In genomic region chr6:117559299-117559698, GRCh38 we compare ENCODE assay signal across 16 cellular contexts. TPM values are rescaled to one million over a fixed set of nuclear protein-coding genes. Genes with fewer than 3 reads are reported as not detected.
A peak's percentile ranks its signal among the peaks of the same experiment; 100 is the strongest.
DNase-seq lines count a peak whose midpoint lies in the region; ATAC-seq and TF ChIP-seq lines count a peak whose summit lies in the region.
"Had no signal": no experiment of that assay in that cellular context is flagged by ENCODE, and none has a peak within 500 bp of the region (broad histone marks: within the 10 kb centered on the region; RNA-seq: fewer than 3 reads in every experiment).

No MANE protein-coding gene starts in this region.

- H3K27ac Mint-ChIP-seq in activated naive CD4-positive, alpha-beta T cell treated with anti-CD3 and anti-CD28 coated beads, Interleukin-2, amount 50 U/mL, for 24 hours, result peak overlapping the region; percentile 42
- no peak overlapping the region for H3K27ac Mint-ChIP-seq in activated naive CD4-positive, alpha-beta T cell treated with anti-CD3 and anti-CD28 coated beads for 36 hours
- H3K27ac Mint-ChIP-seq in WTC11 (peak overlapping the region; percentile 66; the same call in 1 of the 2 replicates), type B pancreatic cell (no peak overlapping the region)

- TF ChIP-seq CTCF in WTC11 (IDR thresholded peaks at IDR 0.05), result no peak
- no peak for TF ChIP-seq CTCF in type B pancreatic cell (conservative IDR thresholded peaks at IDR 0.05)
- TF ChIP-seq CTCF in GM20000 (IDR thresholded peaks at IDR 0.05; ENCODE audit: extremely low read depth, missing control alignments), result no peak

- no peak overlapping the region for H3K4me3 Mint-ChIP-seq in activated naive CD4-positive, alpha-beta T cell treated with anti-CD3 and anti-CD28 coated beads, Interleukin-2, amount 50 U/mL, for 24 hours
- H3K4me3 Mint-ChIP-seq in activated naive CD4-positive, alpha-beta T cell treated with anti-CD3 and anti-CD28 coated beads for 36 hours, result no peak overlapping the region
- H3K4me3 Mint-ChIP-seq in WTC11 (no peak overlapping the region), type B pancreatic cell (no peak overlapping the region)
- H3K4me3 Mint-ChIP-seq: CD8-positive, alpha-beta memory T cell had no signal

- no peaks in the 10 kb centered on the region for H3K27me3 Mint-ChIP-seq in activated naive CD4-positive, alpha-beta T cell treated with anti-CD3 and anti-CD28 coated beads, Interleukin-2, amount 50 U/mL, for 24 hours
- H3K27me3 Mint-ChIP-seq in activated naive CD4-positive, alpha-beta T cell treated with anti-CD3 and anti-CD28 coated beads for 36 hours (ENCODE audit: low read depth), result peaks cover 2% of the 10 kb centered on the region
- H3K27me3 Mint-ChIP-seq in WTC11 (ENCODE audit: low read depth) (no peaks in the 10 kb centered on the region), type B pancreatic cell (no peaks in the 10 kb centered on the region)
- H3K27me3 Mint-ChIP-seq: CD8-positive, alpha-beta memory T cell had no signal

- intact Hi-C loops in activated naive CD4-positive, alpha-beta T cell treated with anti-CD3 and anti-CD28 coated beads for 36 hours (cut with micrococcal nuclease), result loop anchor here (5.0 kb wide), 1 partner anchor 587 kb away; no protein-coding TSS in a partner anchor

- CTCF ChIA-PET in activated naive CD4-positive, alpha-beta T cell treated with anti-CD3 and anti-CD28 coated beads for 36 hours (lab: Charles Lee), result interaction anchor here (1.5 to 6.5 kb wide), 3 partner anchors 45 to 159 kb away, joined by 5 to 83 read pairs (median 6); no protein-coding TSS in a partner anchor
- CTCF ChIA-PET in WTC11 (lab: Charles Lee), result interaction anchor here (0.9 to 1.6 kb wide), 3 partner anchors 9 to 109 kb away, joined by 3 to 7 read pairs (median 4); no protein-coding TSS in a partner anchor

- POLR2A ChIA-PET in WTC11 (lab: Charles Lee), result interaction anchor here (2.1 kb wide), 1 partner anchor 43 kb away, joined by 5 read pairs; the partner anchor contains the start of gene GOPC

- no peak for ATAC-seq in WTC11
- ATAC-seq: Panc1 had no signal

- H3K36me3 Mint-ChIP-seq in activated naive CD4-positive, alpha-beta T cell treated with anti-CD3 and anti-CD28 coated beads, Interleukin-2, amount 50 U/mL, for 24 hours, result peaks cover 1% of the 10 kb centered on the region
- H3K36me3 Mint-ChIP-seq in activated naive CD4-positive, alpha-beta T cell treated with anti-CD3 and anti-CD28 coated beads for 36 hours (ENCODE audit: low read depth), result no peaks in the 10 kb centered on the region
- H3K36me3 Mint-ChIP-seq in WTC11, result peaks cover 3% of the 10 kb centered on the region
- peaks cover 5% of the 10 kb centered on the region for H3K36me3 Mint-ChIP-seq in type B pancreatic cell

- no peaks in the 10 kb centered on the region for H3K4me1 Mint-ChIP-seq in activated naive CD4-positive, alpha-beta T cell treated with anti-CD3 and anti-CD28 coated beads, Interleukin-2, amount 50 U/mL, for 24 hours
- H3K4me1 Mint-ChIP-seq in activated naive CD4-positive, alpha-beta T cell treated with anti-CD3 and anti-CD28 coated beads for 36 hours (ENCODE audit: low read depth), result no peaks in the 10 kb centered on the region
- no peaks in the 10 kb centered on the region for H3K4me1 Mint-ChIP-seq in WTC11
- H3K4me1 Mint-ChIP-seq in type B pancreatic cell (ENCODE audit: unreplicated experiment), result no peaks in the 10 kb centered on the region

- H3K9me3 Mint-ChIP-seq in activated naive CD4-positive, alpha-beta T cell treated with anti-CD3 and anti-CD28 coated beads, Interleukin-2, amount 50 U/mL, for 24 hours, result no peaks in the 10 kb centered on the region
- no peaks in the 10 kb centered on the region for H3K9me3 Mint-ChIP-seq in activated naive CD4-positive, alpha-beta T cell treated with anti-CD3 and anti-CD28 coated beads for 36 hours
- H3K9me3 Mint-ChIP-seq in WTC11 (no peaks in the 10 kb centered on the region), type B pancreatic cell (no peaks in the 10 kb centered on the region)
- H3K9me3 Mint-ChIP-seq: CD8-positive, alpha-beta memory T cell had no signal

- no peak for DNase-seq in activated naive CD4-positive, alpha-beta T cell treated with anti-CD3 and anti-CD28 coated beads for 36 hours
- DNase-seq in LHCN-M2 (ENCODE audit: low read depth) (peak; percentile 18), WTC11 (ENCODE audit: low spot score) (no peak), type B pancreatic cell (ENCODE audit: extremely low spot score, unreplicated experiment) (no peak), GM20000 (ENCODE audit: low spot score) (no peak), SHP77 (lab: John Stamatoyannopoulos, UW) (no peak)
- DNase-seq: BE2C; CD8-positive, alpha-beta memory T cell; EL; MM.1S; NCI-H1092 treated with DMSO at 0.1 percent for 48 hours; NCI-H187; NCI-H774; Right ventricle myocardium superior had no signal

TF ChIP-seq in WTC11, 78 proteins besides CTCF, POLR2A, EP300 and RAD21:
- TF ChIP-seq ZNF138 (CRISPR knock-in tag; conservative IDR thresholded peaks at IDR 0.05) (no peak), GABPB1 (CRISPR knock-in tag; IDR thresholded peaks at IDR 0.05) (no peak), ATF3 (CRISPR knock-in tag; conservative IDR thresholded peaks at IDR 0.05) (no peak), AR (CRISPR knock-in tag; IDR thresholded peaks at IDR 0.05) (no peak), ZNF232 (CRISPR knock-in tag; IDR thresholded peaks at IDR 0.05) (no peak), KAT7 (CRISPR knock-in tag; IDR thresholded peaks at IDR 0.05; ENCODE audit: borderline replicate concordance) (no peak)
TF ChIP-seq in WTC11: peak in this region for 0.

RNA-seq across cellular contexts. Expression of gene GOPC, which starts 43.0 kb away (rescaled TPM):
- 1 to 10 TPM; 7.2 to 7.5 TPM for total RNA-seq in activated naive CD4-positive, alpha-beta T cell treated with anti-CD3 and anti-CD28 coated beads for 36 hours
- total RNA-seq in LHCN-M2 (2014; rRNA removed) (43.7 and 44.2 TPM in 2 replicates), WTC11 (2021) (18.6 to 19.4 TPM (median 18.7 TPM) in 3 replicates), type B pancreatic cell (ENCODE audit: low replicate concordance) (32.8 and 34.5 TPM in 2 replicates)
- polyA plus RNA-seq in LHCN-M2 (2012), result 26.2 TPM

Comparison
In these comparisons a context has a peak if more than half of its experiments do, and no peak if none do; other contexts are left out.
1. H3K27ac Mint-ChIP-seq: peak in activated naive CD4-positive, alpha-beta T cell treated with anti-CD3 and anti-CD28 coated beads, Interleukin-2, amount 50 U/mL, for 24 hours (single experiment) and WTC11 (single experiment); none in activated naive CD4-positive, alpha-beta T cell treated with anti-CD3 and anti-CD28 coated beads for 36 hours (single experiment) and type B pancreatic cell (single experiment).